ENCODE assay signal across 23 cellular contexts in genomic region chr2:151902829-151903228, GRCh38.
"Had no signal": no experiment of that assay in that cellular context is flagged by ENCODE, and none has a peak within 500 bp of the region (broad histone marks: within the 10 kb centered on the region; RNA-seq: fewer than 3 reads in every experiment).

No MANE protein-coding gene starts in this region.

- H3K9ac ChIP-seq: parathyroid adenoma had no signal

- H3K27ac ChIP-seq: epithelial cell of prostate, gastrocnemius medialis, lower lobe of right lung, parathyroid adenoma, right atrium auricular region, thoracic aorta, tibial nerve, vagina had no signal

- H3K9me3 ChIP-seq: gastrocnemius medialis, lower lobe of right lung, right atrium auricular region, thoracic aorta, tibial nerve, vagina had no signal

- ATAC-seq: esophagus mucosa; gastrocnemius medialis; left colon; left ventricle myocardium superior; natural killer cell; sciatic nerve; stimulated activated memory B cell treated with anti-CD40 and anti-IgM and Interleukin-4, amounts not matched to agents 10 μg/mL and 1 μg/mL and 100 μg/mL, for 72 hours; stimulated activated naive CD8-positive, alpha-beta T cell treated with anti-CD3 and anti-CD28 coated beads, Interleukin-15, Interleukin-2, amounts not matched to agents 100 U/mL and 50 U/mL, for 24 hours had no signal

- H3K36me3 ChIP-seq: gastrocnemius medialis, lower lobe of right lung, right atrium auricular region, thoracic aorta, tibial nerve, vagina had no signal

- H2AFZ ChIP-seq: parathyroid adenoma had no signal

- DNase-seq: cerebellar nuclear complex; dorsolateral prefrontal cortex; effector CD4-positive, alpha-beta T cell; foreskin fibroblast; gastrocnemius medialis; head of caudate nucleus; kidney; left colon; left ventricle myocardium superior; lower lobe of right lung; natural killer cell; stimulated activated CD4-positive, alpha-beta T cell treated with anti-CD3 and anti-CD28 coated beads, Interleukin-4, amount 100 ng/mL, for 4 hours; stimulated activated naive CD8-positive, alpha-beta T cell treated with anti-CD3 and anti-CD28 coated beads, Interleukin-15, Interleukin-2, amounts not matched to agents 100 U/mL and 50 U/mL, for 24 hours; substantia nigra had no signal

- FAIRE-seq: kidney had no signal

- H3K79me2 ChIP-seq: parathyroid adenoma had no signal

- H3K4me3 ChIP-seq: dorsolateral prefrontal cortex, gastrocnemius medialis, lower lobe of right lung, right atrium auricular region, thoracic aorta, tibial nerve, vagina had no signal

- H3K27me3 ChIP-seq: dorsolateral prefrontal cortex, gastrocnemius medialis, right atrium auricular region, tibial nerve, vagina had no signal
